In the genomic region with DNA sequence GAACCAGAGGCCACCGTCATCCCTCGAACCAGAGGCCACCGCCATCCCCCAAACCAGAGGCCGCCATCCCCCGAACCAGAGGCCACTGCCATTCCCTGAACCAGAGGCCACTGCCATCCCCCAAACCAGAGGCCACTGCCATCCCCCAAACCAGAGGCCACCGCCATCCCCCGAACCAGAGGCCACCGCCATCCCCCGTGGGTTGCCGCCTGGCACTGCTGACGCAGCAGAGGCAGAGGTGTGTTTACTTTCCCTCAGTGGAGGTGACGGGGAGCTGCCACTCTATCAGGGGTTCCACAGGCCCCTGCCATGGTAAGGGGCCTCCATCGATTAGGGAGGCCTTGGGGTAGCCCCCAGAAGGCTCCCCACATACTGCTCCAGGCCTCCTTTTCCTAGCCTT, we compare ENCODE assay signal across 1 cellular context.
A peak's percentile ranks its signal among the peaks of the same experiment; 100 is the strongest.
TF ChIP-seq lines count a peak whose summit lies in the region.

No MANE protein-coding gene starts in this region.

TF ChIP-seq in GM12878, 131 proteins besides CTCF, POLR2A, EP300 and RAD21:
- TF ChIP-seq MLLT1 (IDR thresholded peaks at IDR 0.05) (peak; percentile 78; the same call in 1 of the 2 replicates), IRF4 (IDR thresholded peaks at IDR 0.05; ENCODE audit: low read depth, low read length) (no peak)
- TF ChIP-seq, protein P1, sequence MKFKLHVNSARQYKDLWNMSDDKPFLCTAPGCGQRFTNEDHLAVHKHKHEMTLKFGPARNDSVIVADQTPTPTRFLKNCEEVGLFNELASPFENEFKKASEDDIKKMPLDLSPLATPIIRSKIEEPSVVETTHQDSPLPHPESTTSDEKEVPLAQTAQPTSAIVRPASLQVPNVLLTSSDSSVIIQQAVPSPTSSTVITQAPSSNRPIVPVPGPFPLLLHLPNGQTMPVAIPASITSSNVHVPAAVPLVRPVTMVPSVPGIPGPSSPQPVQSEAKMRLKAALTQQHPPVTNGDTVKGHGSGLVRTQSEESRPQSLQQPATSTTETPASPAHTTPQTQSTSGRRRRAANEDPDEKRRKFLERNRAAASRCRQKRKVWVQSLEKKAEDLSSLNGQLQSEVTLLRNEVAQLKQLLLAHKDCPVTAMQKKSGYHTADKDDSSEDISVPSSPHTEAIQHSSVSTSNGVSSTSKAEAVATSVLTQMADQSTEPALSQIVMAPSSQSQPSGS (IDR thresholded peaks at IDR 0.05; ENCODE audit: low read length), result no peak
